ENCODE assay signal across 2 cellular contexts in genomic region chr1:24591781-24592180, GRCh38.
TF ChIP-seq lines count a peak whose summit lies in the region.

No MANE protein-coding gene starts in this region.

TF ChIP-seq in GM23338, 12 proteins besides CTCF, POLR2A, EP300 and RAD21:
- TF ChIP-seq, protein P1, sequence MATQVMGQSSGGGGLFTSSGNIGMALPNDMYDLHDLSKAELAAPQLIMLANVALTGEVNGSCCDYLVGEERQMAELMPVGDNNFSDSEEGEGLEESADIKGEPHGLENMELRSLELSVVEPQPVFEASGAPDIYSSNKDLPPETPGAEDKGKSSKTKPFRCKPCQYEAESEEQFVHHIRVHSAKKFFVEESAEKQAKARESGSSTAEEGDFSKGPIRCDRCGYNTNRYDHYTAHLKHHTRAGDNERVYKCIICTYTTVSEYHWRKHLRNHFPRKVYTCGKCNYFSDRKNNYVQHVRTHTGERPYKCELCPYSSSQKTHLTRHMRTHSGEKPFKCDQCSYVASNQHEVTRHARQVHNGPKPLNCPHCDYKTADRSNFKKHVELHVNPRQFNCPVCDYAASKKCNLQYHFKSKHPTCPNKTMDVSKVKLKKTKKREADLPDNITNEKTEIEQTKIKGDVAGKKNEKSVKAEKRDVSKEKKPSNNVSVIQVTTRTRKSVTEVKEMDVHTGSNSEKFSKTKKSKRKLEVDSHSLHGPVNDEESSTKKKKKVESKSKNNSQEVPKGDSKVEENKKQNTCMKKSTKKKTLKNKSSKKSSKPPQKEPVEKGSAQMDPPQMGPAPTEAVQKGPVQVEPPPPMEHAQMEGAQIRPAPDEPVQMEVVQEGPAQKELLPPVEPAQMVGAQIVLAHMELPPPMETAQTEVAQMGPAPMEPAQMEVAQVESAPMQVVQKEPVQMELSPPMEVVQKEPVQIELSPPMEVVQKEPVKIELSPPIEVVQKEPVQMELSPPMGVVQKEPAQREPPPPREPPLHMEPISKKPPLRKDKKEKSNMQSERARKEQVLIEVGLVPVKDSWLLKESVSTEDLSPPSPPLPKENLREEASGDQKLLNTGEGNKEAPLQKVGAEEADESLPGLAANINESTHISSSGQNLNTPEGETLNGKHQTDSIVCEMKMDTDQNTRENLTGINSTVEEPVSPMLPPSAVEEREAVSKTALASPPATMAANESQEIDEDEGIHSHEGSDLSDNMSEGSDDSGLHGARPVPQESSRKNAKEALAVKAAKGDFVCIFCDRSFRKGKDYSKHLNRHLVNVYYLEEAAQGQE (IDR thresholded peaks at IDR 0.05; ENCODE audit: unreplicated experiment) = no peak
- TF ChIP-seq CREB1 (CRISPR knock-in tag; IDR thresholded peaks at IDR 0.05; ENCODE audit: low read depth) (no peak), NANOG (IDR thresholded peaks at IDR 0.05; ENCODE audit: borderline replicate concordance) (no peak), ZNF331 (CRISPR knock-in tag; IDR thresholded peaks at IDR 0.05; ENCODE audit: low read depth) (no peak), EZH2 (IDR thresholded peaks at IDR 0.05; ENCODE audit: low read depth, unreplicated experiment) (no peak), ETS1 (IDR thresholded peaks at IDR 0.05) (no peak), ZNF114 (CRISPR knock-in tag; IDR thresholded peaks at IDR 0.05) (no peak), STAT1 (IDR thresholded peaks at IDR 0.05; ENCODE audit: unreplicated experiment) (no peak), POLR2AphosphoS5 (IDR thresholded peaks at IDR 0.05; ENCODE audit: low read depth) (no peak), EZH2phosphoT487 (IDR thresholded peaks at IDR 0.05; ENCODE audit: unreplicated experiment) (no peak), JUNB (IDR thresholded peaks at IDR 0.05; ENCODE audit: unreplicated experiment) (no peak)
- TF ChIP-seq, protein P2, sequence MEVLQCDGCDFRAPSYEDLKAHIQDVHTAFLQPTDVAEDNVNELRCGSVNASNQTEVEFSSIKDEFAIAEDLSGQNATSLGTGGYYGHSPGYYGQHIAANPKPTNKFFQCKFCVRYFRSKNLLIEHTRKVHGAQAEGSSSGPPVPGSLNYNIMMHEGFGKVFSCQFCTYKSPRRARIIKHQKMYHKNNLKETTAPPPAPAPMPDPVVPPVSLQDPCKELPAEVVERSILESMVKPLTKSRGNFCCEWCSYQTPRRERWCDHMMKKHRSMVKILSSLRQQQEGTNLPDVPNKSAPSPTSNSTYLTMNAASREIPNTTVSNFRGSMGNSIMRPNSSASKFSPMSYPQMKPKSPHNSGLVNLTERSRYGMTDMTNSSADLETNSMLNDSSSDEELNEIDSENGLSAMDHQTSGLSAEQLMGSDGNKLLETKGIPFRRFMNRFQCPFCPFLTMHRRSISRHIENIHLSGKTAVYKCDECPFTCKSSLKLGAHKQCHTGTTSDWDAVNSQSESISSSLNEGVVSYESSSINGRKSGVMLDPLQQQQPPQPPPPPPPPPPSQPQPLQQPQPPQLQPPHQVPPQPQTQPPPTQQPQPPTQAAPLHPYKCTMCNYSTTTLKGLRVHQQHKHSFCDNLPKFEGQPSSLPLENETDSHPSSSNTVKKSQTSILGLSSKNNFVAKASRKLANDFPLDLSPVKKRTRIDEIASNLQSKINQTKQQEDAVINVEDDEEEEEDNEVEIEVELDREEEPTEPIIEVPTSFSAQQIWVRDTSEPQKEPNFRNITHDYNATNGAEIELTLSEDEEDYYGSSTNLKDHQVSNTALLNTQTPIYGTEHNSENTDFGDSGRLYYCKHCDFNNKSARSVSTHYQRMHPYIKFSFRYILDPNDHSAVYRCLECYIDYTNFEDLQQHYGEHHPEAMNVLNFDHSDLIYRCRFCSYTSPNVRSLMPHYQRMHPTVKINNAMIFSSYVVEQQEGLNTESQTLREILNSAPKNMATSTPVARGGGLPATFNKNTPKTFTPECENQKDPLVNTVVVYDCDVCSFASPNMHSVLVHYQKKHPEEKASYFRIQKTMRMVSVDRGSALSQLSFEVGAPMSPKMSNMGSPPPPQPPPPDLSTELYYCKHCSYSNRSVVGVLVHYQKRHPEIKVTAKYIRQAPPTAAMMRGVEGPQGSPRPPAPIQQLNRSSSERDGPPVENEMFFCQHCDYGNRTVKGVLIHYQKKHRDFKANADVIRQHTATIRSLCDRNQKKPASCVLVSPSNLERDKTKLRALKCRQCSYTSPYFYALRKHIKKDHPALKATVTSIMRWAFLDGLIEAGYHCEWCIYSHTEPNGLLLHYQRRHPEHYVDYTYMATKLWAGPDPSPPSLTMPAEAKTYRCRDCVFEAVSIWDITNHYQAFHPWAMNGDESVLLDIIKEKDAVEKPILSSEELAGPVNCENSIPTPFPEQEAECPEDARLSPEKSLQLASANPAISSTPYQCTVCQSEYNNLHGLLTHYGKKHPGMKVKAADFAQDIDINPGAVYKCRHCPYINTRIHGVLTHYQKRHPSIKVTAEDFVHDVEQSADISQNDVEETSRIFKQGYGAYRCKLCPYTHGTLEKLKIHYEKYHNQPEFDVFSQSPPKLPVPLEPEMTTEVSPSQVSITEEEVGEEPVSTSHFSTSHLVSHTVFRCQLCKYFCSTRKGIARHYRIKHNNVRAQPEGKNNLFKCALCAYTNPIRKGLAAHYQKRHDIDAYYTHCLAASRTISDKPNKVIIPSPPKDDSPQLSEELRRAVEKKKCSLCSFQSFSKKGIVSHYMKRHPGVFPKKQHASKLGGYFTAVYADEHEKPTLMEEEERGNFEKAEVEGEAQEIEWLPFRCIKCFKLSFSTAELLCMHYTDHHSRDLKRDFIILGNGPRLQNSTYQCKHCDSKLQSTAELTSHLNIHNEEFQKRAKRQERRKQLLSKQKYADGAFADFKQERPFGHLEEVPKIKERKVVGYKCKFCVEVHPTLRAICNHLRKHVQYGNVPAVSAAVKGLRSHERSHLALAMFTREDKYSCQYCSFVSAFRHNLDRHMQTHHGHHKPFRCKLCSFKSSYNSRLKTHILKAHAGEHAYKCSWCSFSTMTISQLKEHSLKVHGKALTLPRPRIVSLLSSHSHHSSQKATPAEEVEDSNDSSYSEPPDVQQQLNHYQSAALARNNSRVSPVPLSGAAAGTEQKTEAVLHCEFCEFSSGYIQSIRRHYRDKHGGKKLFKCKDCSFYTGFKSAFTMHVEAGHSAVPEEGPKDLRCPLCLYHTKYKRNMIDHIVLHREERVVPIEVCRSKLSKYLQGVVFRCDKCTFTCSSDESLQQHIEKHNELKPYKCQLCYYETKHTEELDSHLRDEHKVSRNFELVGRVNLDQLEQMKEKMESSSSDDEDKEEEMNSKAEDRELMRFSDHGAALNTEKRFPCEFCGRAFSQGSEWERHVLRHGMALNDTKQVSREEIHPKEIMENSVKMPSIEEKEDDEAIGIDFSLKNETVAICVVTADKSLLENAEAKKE (CRISPR knock-in tag; IDR thresholded peaks at IDR 0.05) = no peak

TF ChIP-seq in H1, 55 proteins besides CTCF, POLR2A, EP300 and RAD21:
- TF ChIP-seq HDAC6 (IDR thresholded peaks at IDR 0.05; ENCODE audit: low read depth, low read length) (no peak), SUZ12 (IDR thresholded peaks at IDR 0.05; ENCODE audit: low read length) (no peak), SP1 (IDR thresholded peaks at IDR 0.05; ENCODE audit: low read depth, low read length) (no peak), CBX5 (IDR thresholded peaks at IDR 0.05; ENCODE audit: low read depth, low read length) (no peak), SAP30 (IDR thresholded peaks at IDR 0.05; ENCODE audit: insufficient read depth, insufficient replicate concordance, low read length) (no peak), GABPA (IDR thresholded peaks at IDR 0.05; ENCODE audit: borderline replicate concordance, insufficient read depth, low read length) (no peak), TCF12 (IDR thresholded peaks at IDR 0.05; ENCODE audit: low read depth, low read length) (no peak), SIX5 (IDR thresholded peaks at IDR 0.05; ENCODE audit: low read depth, low read length) (no peak), CBX8 (IDR thresholded peaks at IDR 0.05; ENCODE audit: borderline replicate concordance, low read depth, low read length) (no peak), JUN (IDR thresholded peaks at IDR 0.05; ENCODE audit: low read depth, low read length) (no peak), RXRA (IDR thresholded peaks at IDR 0.05; ENCODE audit: insufficient read depth, low read depth, low read length) (no peak), TBP (IDR thresholded peaks at IDR 0.05; ENCODE audit: low read depth, low read length) (no peak), ATF2 (IDR thresholded peaks at IDR 0.05; ENCODE audit: low read length) (no peak)
